23 cellular contexts compared by ENCODE assay signal in genomic region chr12:80811957-80812708, GRCh38.
"Had no signal": no experiment of that assay in that cellular context is flagged by ENCODE, and none has a peak within 500 bp of the region (broad histone marks: within the 10 kb centered on the region; RNA-seq: fewer than 3 reads in every experiment).

No MANE protein-coding gene starts in this region.

- DNase-seq: activated CD4-positive, alpha-beta T cell treated with anti-CD3 and anti-CD28 coated beads, Interleukin-2, amount 10 ng/mL, durations not matched to agents 7 days and 5 days; activated CD4-positive, CD25-positive, alpha-beta regulatory T cell treated with anti-CD3 and anti-CD28 coated beads, Interleukin-2, amount 50 U/mL, for 72 hours; activated CD8-positive, alpha-beta memory T cell treated with anti-CD3 and anti-CD28 coated beads, Interleukin-2, amount 10 ng/mL, durations not matched to agents 7 days and 5 days; activated CD8-positive, alpha-beta T cell treated with anti-CD3 and anti-CD28 coated beads for 36 hours; activated gamma-delta T cell; activated T-cell treated with anti-CD3 and anti-CD28 coated beads for 4 hours; aorta; dermis blood vessel endothelial cell; effector memory CD4-positive, alpha-beta T cell; foreskin keratinocyte; glutamatergic neuron; immature natural killer cell; kidney glomerular epithelial cell; ovary; psoas muscle; stimulated activated CD4-positive, alpha-beta T cell treated with anti-CD3 and anti-CD28 coated beads, Interleukin-4, amount 100 ng/mL, for 24 hours; stimulated activated naive CD4-positive, alpha-beta T cell treated with Interleukin-2 at 50 U/mL for 16 hours had no signal

- ATAC-seq: activated CD8-positive, alpha-beta memory T cell treated with anti-CD3 and anti-CD28 coated beads, Interleukin-2, amount 10 ng/mL, durations not matched to agents 7 days and 5 days; activated CD8-positive, alpha-beta T cell treated with anti-CD3 and anti-CD28 coated beads for 36 hours; foreskin keratinocyte; natural killer cell treated with Interleukin-12 subunit alpha and Interleukin-12 subunit beta and Interleukin-15 and Interleukin-18, amount 100 ng/mL, for 72 hours; psoas muscle had no signal

- H3K9me3 ChIP-seq: ovary, psoas muscle, right atrium auricular region, thoracic aorta, vagina had no signal

- H3K79me2 ChIP-seq: hepatocyte had no signal

- H3K4me1 ChIP-seq: foreskin keratinocyte, psoas muscle, vagina had no signal

- H3K4me3 ChIP-seq: hepatocyte, ovary, psoas muscle, right atrium auricular region, thoracic aorta, vagina had no signal

- H3K27ac ChIP-seq: foreskin keratinocyte, hepatocyte, ovary, psoas muscle, right atrium auricular region, thoracic aorta, vagina, VCaP had no signal

- H3K4me2 ChIP-seq: hepatocyte had no signal

- H2AFZ ChIP-seq: hepatocyte had no signal

- H3K27me3 ChIP-seq: foreskin keratinocyte, hepatocyte, ovary, right atrium auricular region, vagina had no signal

- H3K36me3 ChIP-seq: ovary, thoracic aorta had no signal
